Comparison of ENCODE assay signal across 11 cellular contexts in genomic region chr10:43110318-43111071, GRCh38. TPM values are rescaled to one million over a fixed set of nuclear protein-coding genes. Genes with fewer than 3 reads are reported as not detected.
A peak's percentile ranks its signal among the peaks of the same experiment; 100 is the strongest.
DNase-seq lines count a peak whose midpoint lies in the region; ATAC-seq and TF ChIP-seq lines count a peak whose summit lies in the region.
"Had no signal": no experiment of that assay in that cellular context is flagged by ENCODE, and none has a peak within 500 bp of the region (broad histone marks: within the 10 kb centered on the region; RNA-seq: fewer than 3 reads in every experiment).

No MANE protein-coding gene starts in this region.

- no peak overlapping the region for H3K27ac Mint-ChIP-seq in type B pancreatic cell
- H3K27ac Mint-ChIP-seq: stimulated activated naive B cell treated with anti-CD40 and anti-IgM and Interleukin-4, amounts not matched to agents 10 μg/mL and 1 μg/mL and 100 μg/mL, for 72 hours had no signal

- no peak overlapping the region for H3K4me3 ChIP-seq in fibroblast of the aortic adventitia (ENCODE audit: low read depth, low read length)

- no peaks in the 10 kb centered on the region for H3K36me3 Mint-ChIP-seq in type B pancreatic cell
- H3K36me3 Mint-ChIP-seq: naive B cell; stimulated activated naive B cell treated with anti-CD40 and anti-IgM and Interleukin-4, amounts not matched to agents 10 μg/mL and 1 μg/mL and 100 μg/mL, for 72 hours had no signal

- no peaks in the 10 kb centered on the region for H3K27me3 Mint-ChIP-seq in type B pancreatic cell
- H3K27me3 Mint-ChIP-seq: naive B cell had no signal

- H3K4me3 Mint-ChIP-seq in type B pancreatic cell: no peak overlapping the region
- H3K4me3 Mint-ChIP-seq: naive B cell; stimulated activated naive B cell treated with anti-CD40 and anti-IgM and Interleukin-4, amounts not matched to agents 10 μg/mL and 1 μg/mL and 100 μg/mL, for 72 hours had no signal

- no peaks in the 10 kb centered on the region for H3K9me3 Mint-ChIP-seq in type B pancreatic cell
- H3K9me3 Mint-ChIP-seq: naive B cell; stimulated activated naive B cell treated with anti-CD40 and anti-IgM and Interleukin-4, amounts not matched to agents 10 μg/mL and 1 μg/mL and 100 μg/mL, for 72 hours had no signal

- H3K4me1 Mint-ChIP-seq in type B pancreatic cell (ENCODE audit: unreplicated experiment): no peaks in the 10 kb centered on the region

- peak; percentile 45 for ATAC-seq in GM19397 (IDR thresholded peaks at IDR 0.05; ENCODE audit: unreplicated experiment)
- peak; percentile 66 for ATAC-seq in HG03354 (IDR thresholded peaks at IDR 0.05; ENCODE audit: poor library complexity, severe bottlenecking, unreplicated experiment)
- ATAC-seq in GM21360 (IDR thresholded peaks at IDR 0.05; ENCODE audit: unreplicated experiment): no peak
- ATAC-seq: stimulated activated naive B cell treated with anti-CD40 and anti-IgM and Interleukin-4, amounts not matched to agents 10 μg/mL and 1 μg/mL and 100 μg/mL, for 72 hours had no signal

- TF ChIP-seq CTCF in fibroblast of the aortic adventitia (IDR thresholded peaks at IDR 0.05; ENCODE audit: insufficient read depth, low read length) (no peak), type B pancreatic cell (conservative IDR thresholded peaks at IDR 0.05) (no peak)

- DNase-seq in AG08395 (ENCODE audit: low spot score) (peak; percentile 70), fibroblast of the aortic adventitia (ENCODE audit: low read depth) (peak; percentile 65), NCI-H526 (lab: John Stamatoyannopoulos, UW) (no peak), type B pancreatic cell (ENCODE audit: extremely low spot score, unreplicated experiment) (no peak), 8988T (no peak)
- DNase-seq: C1 segment of cervical spinal cord; naive B cell; stimulated activated naive B cell treated with anti-CD40 and anti-IgM and Interleukin-4, amounts not matched to agents 10 μg/mL and 1 μg/mL and 100 μg/mL, for 72 hours had no signal

RNA-seq across cellular contexts. Expression of gene CSGALNACT2, which starts 27.8 kb away (rescaled TPM):
- total RNA-seq in fibroblast of the aortic adventitia (ENCODE audit: low replicate concordance) (35.7 and 38.9 TPM in 2 replicates), type B pancreatic cell (ENCODE audit: low replicate concordance) (6.0 and 11.6 TPM in 2 replicates)

RNA-seq across cellular contexts. Expression of gene RET, which starts 33.6 kb away (rescaled TPM):
- total RNA-seq in fibroblast of the aortic adventitia (ENCODE audit: low replicate concordance) (0.08 and 0.27 TPM in 2 replicates), type B pancreatic cell (ENCODE audit: low replicate concordance) (8.2 and 14.0 TPM in 2 replicates)

Comparison
In these comparisons a context has a peak if more than half of its experiments do, and no peak if none do; other contexts are left out.
1. DNase-seq: peak in AG08395 (single experiment) and fibroblast of the aortic adventitia (single experiment); none in NCI-H526 (0 of 2), type B pancreatic cell (single experiment) and 8988T (single experiment).